Comparison of ENCODE assay signal across 21 cellular contexts in genomic region chr2:234128606-234129005, GRCh38.
"Had no signal": no experiment of that assay in that cellular context is flagged by ENCODE, and none has a peak within 500 bp of the region (broad histone marks: within the 10 kb centered on the region; RNA-seq: fewer than 3 reads in every experiment).

No MANE protein-coding gene starts in this region.

- H3K9ac ChIP-seq: neural progenitor cell had no signal

- H3K9me3 Mint-ChIP-seq: natural killer cell treated with Interleukin-12 subunit alpha and Interleukin-12 subunit beta and Interleukin-15 and Interleukin-18, amount 100 ng/mL, for 72 hours; neural progenitor cell had no signal

- H3K4me1 ChIP-seq: esophagus muscularis mucosa, gastrocnemius medialis, pancreas, tibial artery, uterus had no signal

- H2AFZ ChIP-seq: neural progenitor cell had no signal

- H3K4me2 ChIP-seq: neural progenitor cell had no signal

- H3K4me3 Mint-ChIP-seq: natural killer cell treated with Interleukin-12 subunit alpha and Interleukin-12 subunit beta and Interleukin-15 and Interleukin-18, amount 100 ng/mL, for 72 hours; neural progenitor cell had no signal

- ATAC-seq: gastrocnemius medialis; left lobe of liver; natural killer cell treated with Interleukin-12 subunit alpha and Interleukin-12 subunit beta and Interleukin-15 and Interleukin-18, amount 100 ng/mL, for 72 hours; pancreas; right cardiac atrium; stimulated activated naive CD8-positive, alpha-beta T cell treated with anti-CD3 and anti-CD28 coated beads, Interleukin-15, Interleukin-2, amounts not matched to agents 100 U/mL and 50 U/mL, for 24 hours had no signal

- H3K27ac Mint-ChIP-seq: neural progenitor cell, progenitor cell of endocrine pancreas had no signal

- H3K27ac ChIP-seq: epithelial cell of prostate, esophagus muscularis mucosa, gastrocnemius medialis, neural progenitor cell, pancreas, suprapubic skin, tibial artery, upper lobe of left lung, uterus had no signal

- H3K36me3 Mint-ChIP-seq: natural killer cell treated with Interleukin-12 subunit alpha and Interleukin-12 subunit beta and Interleukin-15 and Interleukin-18, amount 100 ng/mL, for 72 hours; neural progenitor cell had no signal

- H3K9me3 ChIP-seq: esophagus muscularis mucosa, gastrocnemius medialis, pancreas, suprapubic skin, tibial artery, upper lobe of left lung, uterus had no signal

- H3K27me3 ChIP-seq: esophagus muscularis mucosa, gastrocnemius medialis, neural progenitor cell, pancreas, suprapubic skin, tibial artery, upper lobe of left lung, uterus had no signal

- DNase-seq: effector memory CD4-positive, alpha-beta T cell; gastrocnemius medialis; glutamatergic neuron; islet precursor cell; midbrain; nucleus accumbens; pancreas; right cardiac atrium; small intestine; stimulated activated CD4-positive, alpha-beta T cell treated with anti-CD3 and anti-CD28 coated beads, Interleukin-12 subunit alpha, Interleukin-12 subunit beta, amount 100 ng/mL, for 4 hours; stimulated activated naive CD8-positive, alpha-beta T cell treated with anti-CD3 and anti-CD28 coated beads, Interleukin-15, Interleukin-2, amounts not matched to agents 100 U/mL and 50 U/mL, for 24 hours; tibial artery; upper lobe of left lung; uterus had no signal

- H3K4me3 ChIP-seq: esophagus muscularis mucosa, gastrocnemius medialis, neural progenitor cell, pancreas, suprapubic skin, tibial artery, upper lobe of left lung, uterus had no signal

- H3K36me3 ChIP-seq: esophagus muscularis mucosa, gastrocnemius medialis, neural progenitor cell, pancreas, suprapubic skin, tibial artery, upper lobe of left lung, uterus had no signal
